In genomic region chr1:242523968-242524570, GRCh38 we compare ENCODE assay signal across 1 cellular context.
TF ChIP-seq lines count a peak whose summit lies in the region.

No MANE protein-coding gene starts in this region.

TF ChIP-seq in HEK293, 187 proteins besides CTCF, POLR2A, EP300 and RAD21 (continued from another document and continues in another):
- no peak for TF ChIP-seq ZNF362 (tag by site-specific recombination; IDR thresholded peaks at IDR 0.05)
- TF ChIP-seq ZNF785 (tag by site-specific recombination; IDR thresholded peaks at IDR 0.05) = no peak
- TF ChIP-seq, protein P1, sequence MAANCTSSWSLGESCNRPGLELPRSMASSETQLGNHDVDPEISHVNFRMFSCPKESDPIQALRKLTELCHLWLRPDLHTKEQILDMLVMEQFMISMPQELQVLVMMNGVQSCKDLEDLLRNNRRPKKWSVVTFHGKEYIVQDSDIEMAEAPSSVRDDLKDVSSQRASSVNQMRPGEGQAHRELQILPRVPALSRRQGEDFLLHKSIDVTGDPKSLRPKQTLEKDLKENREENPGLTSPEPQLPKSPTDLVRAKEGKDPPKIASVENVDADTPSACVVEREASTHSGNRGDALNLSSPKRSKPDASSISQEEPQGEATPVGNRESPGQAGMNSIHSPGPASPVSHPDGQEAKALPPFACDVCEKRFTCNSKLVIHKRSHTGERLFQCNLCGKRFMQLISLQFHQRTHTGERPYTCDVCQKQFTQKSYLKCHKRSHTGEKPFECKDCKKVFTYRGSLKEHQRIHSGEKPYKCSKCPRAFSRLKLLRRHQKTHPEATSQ (tag by site-specific recombination; IDR thresholded peaks at IDR 0.05) = no peak
- no peak for TF ChIP-seq ZNF366 (tag by site-specific recombination; conservative IDR thresholded peaks at IDR 0.05)
- TF ChIP-seq, protein P2, sequence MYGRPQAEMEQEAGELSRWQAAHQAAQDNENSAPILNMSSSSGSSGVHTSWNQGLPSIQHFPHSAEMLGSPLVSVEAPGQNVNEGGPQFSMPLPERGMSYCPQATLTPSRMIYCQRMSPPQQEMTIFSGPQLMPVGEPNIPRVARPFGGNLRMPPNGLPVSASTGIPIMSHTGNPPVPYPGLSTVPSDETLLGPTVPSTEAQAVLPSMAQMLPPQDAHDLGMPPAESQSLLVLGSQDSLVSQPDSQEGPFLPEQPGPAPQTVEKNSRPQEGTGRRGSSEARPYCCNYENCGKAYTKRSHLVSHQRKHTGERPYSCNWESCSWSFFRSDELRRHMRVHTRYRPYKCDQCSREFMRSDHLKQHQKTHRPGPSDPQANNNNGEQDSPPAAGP (tag by site-specific recombination; IDR thresholded peaks at IDR 0.05) = peak; percentile 51; the same call in 1 of the 2 replicates
- peak; percentile 62; the same call in 1 of the 2 replicates for TF ChIP-seq GLIS2 (tag by site-specific recombination; IDR thresholded peaks at IDR 0.05)
- TF ChIP-seq ZNF629 (tag by site-specific recombination; IDR thresholded peaks at IDR 0.05) = no peak
- no peak for TF ChIP-seq ZNF169 (tag by site-specific recombination; IDR thresholded peaks at IDR 0.05)
- TF ChIP-seq ZNF645 (tag by site-specific recombination; IDR thresholded peaks at IDR 0.05) = no peak
- no peak for TF ChIP-seq ZNF670 (tag by site-specific recombination; IDR thresholded peaks at IDR 0.05; ENCODE audit: low read depth)
- peak; percentile 93 for TF ChIP-seq ZBTB8A (tag by site-specific recombination; IDR thresholded peaks at IDR 0.05)
- no peak for TF ChIP-seq SALL2 (tag by site-specific recombination; IDR thresholded peaks at IDR 0.05; ENCODE audit: borderline replicate concordance)
- 0 out of 2 replicates have a peak, but pooled peaks have one; percentile 30 for TF ChIP-seq SP7 (tag by site-specific recombination; IDR thresholded peaks at IDR 0.05)
- TF ChIP-seq MYNN (tag by site-specific recombination; IDR thresholded peaks at IDR 0.05; ENCODE audit: borderline replicate concordance) = no peak
- TF ChIP-seq ZNF610 (tag by site-specific recombination; IDR thresholded peaks at IDR 0.05; ENCODE audit: borderline replicate concordance) = no peak
- TF ChIP-seq ZBTB20 (tag by site-specific recombination; IDR thresholded peaks at IDR 0.05) = peak; percentile 51; the same call in 1 of the 2 replicates
- no peak for TF ChIP-seq ZXDB (tag by site-specific recombination; IDR thresholded peaks at IDR 0.05)
- TF ChIP-seq, protein P3, sequence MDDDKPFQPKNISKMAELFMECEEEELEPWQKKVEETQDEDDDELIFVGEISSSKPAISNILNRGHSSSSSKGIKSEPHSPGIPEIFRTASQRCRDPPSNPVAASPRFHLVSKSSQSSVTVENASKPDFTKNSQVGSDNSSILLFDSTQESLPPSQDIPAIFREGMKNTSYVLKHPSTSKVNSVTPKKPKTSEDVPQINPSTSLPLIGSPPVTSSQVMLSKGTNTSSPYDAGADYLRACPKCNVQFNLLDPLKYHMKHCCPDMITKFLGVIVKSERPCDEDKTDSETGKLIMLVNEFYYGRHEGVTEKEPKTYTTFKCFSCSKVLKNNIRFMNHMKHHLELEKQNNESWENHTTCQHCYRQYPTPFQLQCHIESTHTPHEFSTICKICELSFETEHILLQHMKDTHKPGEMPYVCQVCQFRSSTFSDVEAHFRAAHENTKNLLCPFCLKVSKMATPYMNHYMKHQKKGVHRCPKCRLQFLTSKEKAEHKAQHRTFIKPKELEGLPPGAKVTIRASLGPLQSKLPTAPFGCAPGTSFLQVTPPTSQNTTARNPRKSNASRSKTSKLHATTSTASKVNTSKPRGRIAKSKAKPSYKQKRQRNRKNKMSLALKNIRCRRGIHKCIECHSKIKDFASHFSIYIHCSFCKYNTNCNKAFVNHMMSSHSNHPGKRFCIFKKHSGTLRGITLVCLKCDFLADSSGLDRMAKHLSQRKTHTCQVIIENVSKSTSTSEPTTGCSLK (tag by site-specific recombination; IDR thresholded peaks at IDR 0.05) = no peak
- TF ChIP-seq BCL6B (tag by site-specific recombination; IDR thresholded peaks at IDR 0.05) = no peak
- TF ChIP-seq IKZF3 (tag by site-specific recombination; IDR thresholded peaks at IDR 0.05) = peak; percentile 54; the same call in 1 of the 2 replicates
- TF ChIP-seq EGR2 (tag by site-specific recombination; IDR thresholded peaks at IDR 0.05; ENCODE audit: low read depth) = 0 out of 2 replicates have a peak, but pooled peaks have one; percentile 8
- no peak for TF ChIP-seq ZNF146 (tag by site-specific recombination; IDR thresholded peaks at IDR 0.05)
- no peak for TF ChIP-seq ZNF23 (tag by site-specific recombination; IDR thresholded peaks at IDR 0.05; ENCODE audit: borderline replicate concordance)
- TF ChIP-seq FEZF1 (tag by site-specific recombination; IDR thresholded peaks at IDR 0.05) = no peak
- no peak for TF ChIP-seq KLF8 (tag by site-specific recombination; IDR thresholded peaks at IDR 0.05)
- TF ChIP-seq ZNF311 (tag by site-specific recombination; IDR thresholded peaks at IDR 0.05; ENCODE audit: borderline replicate concordance) = no peak
- TF ChIP-seq ZFP69B (tag by site-specific recombination; IDR thresholded peaks at IDR 0.05) = no peak
- TF ChIP-seq ZBTB21 (tag by site-specific recombination; IDR thresholded peaks at IDR 0.05) = no peak
- peak; percentile 39; the same call in 1 of the 2 replicates for TF ChIP-seq ZNF76 (tag by site-specific recombination; IDR thresholded peaks at IDR 0.05; ENCODE audit: borderline replicate concordance, low read depth)
- peak; percentile 44 for TF ChIP-seq ZBTB17 (tag by site-specific recombination; IDR thresholded peaks at IDR 0.05)
- no peak for TF ChIP-seq ZNF148 (tag by site-specific recombination; IDR thresholded peaks at IDR 0.05; ENCODE audit: borderline replicate concordance)
- no peak for TF ChIP-seq ZNF837 (tag by site-specific recombination; IDR thresholded peaks at IDR 0.05)
- TF ChIP-seq ZNF843 (tag by site-specific recombination; IDR thresholded peaks at IDR 0.05) = no peak
- no peak for TF ChIP-seq ZNF202 (tag by site-specific recombination; IDR thresholded peaks at IDR 0.05; ENCODE audit: borderline replicate concordance)
- TF ChIP-seq ZNF704 (tag by site-specific recombination; IDR thresholded peaks at IDR 0.05) = no peak
- TF ChIP-seq ZNF768 (tag by site-specific recombination; IDR thresholded peaks at IDR 0.05) = no peak
- TF ChIP-seq BCL11A (tag by site-specific recombination; IDR thresholded peaks at IDR 0.05; ENCODE audit: low read depth) = no peak
- TF ChIP-seq, protein P4, sequence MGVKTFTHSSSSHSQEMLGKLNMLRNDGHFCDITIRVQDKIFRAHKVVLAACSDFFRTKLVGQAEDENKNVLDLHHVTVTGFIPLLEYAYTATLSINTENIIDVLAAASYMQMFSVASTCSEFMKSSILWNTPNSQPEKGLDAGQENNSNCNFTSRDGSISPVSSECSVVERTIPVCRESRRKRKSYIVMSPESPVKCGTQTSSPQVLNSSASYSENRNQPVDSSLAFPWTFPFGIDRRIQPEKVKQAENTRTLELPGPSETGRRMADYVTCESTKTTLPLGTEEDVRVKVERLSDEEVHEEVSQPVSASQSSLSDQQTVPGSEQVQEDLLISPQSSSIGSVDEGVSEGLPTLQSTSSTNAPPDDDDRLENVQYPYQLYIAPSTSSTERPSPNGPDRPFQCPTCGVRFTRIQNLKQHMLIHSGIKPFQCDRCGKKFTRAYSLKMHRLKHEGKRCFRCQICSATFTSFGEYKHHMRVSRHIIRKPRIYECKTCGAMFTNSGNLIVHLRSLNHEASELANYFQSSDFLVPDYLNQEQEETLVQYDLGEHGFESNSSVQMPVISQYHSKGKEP (tag by site-specific recombination; IDR thresholded peaks at IDR 0.05) = no peak
- no peak for TF ChIP-seq PRDM2 (tag by site-specific recombination; IDR thresholded peaks at IDR 0.05; ENCODE audit: borderline replicate concordance)
- TF ChIP-seq ZNF571 (tag by site-specific recombination; IDR thresholded peaks at IDR 0.05) = no peak
